In genomic region chrX:47568656-47569295, GRCh38 we compare ENCODE assay signal across 8 cellular contexts. TPM values are rescaled to one million over a fixed set of nuclear protein-coding genes. Genes with fewer than 3 reads are reported as not detected.
A peak's percentile ranks its signal among the peaks of the same experiment; 100 is the strongest.
DNase-seq lines count a peak whose midpoint lies in the region; ATAC-seq and TF ChIP-seq lines count a peak whose summit lies in the region.

No MANE protein-coding gene starts in this region.

- H3K36me3 ChIP-seq in left lung (peaks cover 0 to 75% of the 10 kb centered on the region in 2 donors), vagina (peaks cover 0 to 7% of the 10 kb centered on the region in 2 donors)

- H3K27me3 Mint-ChIP-seq in activated CD8-positive, alpha-beta T cell treated with anti-CD3 and anti-CD28 coated beads for 36 hours, result no peaks in the 10 kb centered on the region

- intact Hi-C loops in activated CD8-positive, alpha-beta T cell treated with anti-CD3 and anti-CD28 coated beads for 36 hours (cut with micrococcal nuclease), result loop anchor here (10.0 kb wide), 1 partner anchor 56 kb away; the partner anchor contains the start of gene CFP
- intact Hi-C loops in left lung (cut with DNase I), result no loop called here
- intact Hi-C loops in vagina (cut with DNase I), result no loop called here

- H3K9me3 ChIP-seq in left lung, result no peaks in the 10 kb centered on the region
- H3K9me3 ChIP-seq in vagina, result no peaks in the 10 kb centered on the region

- H3K4me3 ChIP-seq in AG10803 (ENCODE audit: low read length), result no peak overlapping the region
- no peak overlapping the region for H3K4me3 ChIP-seq in left lung
- H3K4me3 ChIP-seq in vagina, result no peak overlapping the region

- no peak overlapping the region for H3K27ac Mint-ChIP-seq in activated CD8-positive, alpha-beta T cell treated with anti-CD3 and anti-CD28 coated beads for 36 hours

- peaks cover 39% of the 10 kb centered on the region for H3K36me3 Mint-ChIP-seq in activated CD8-positive, alpha-beta T cell treated with anti-CD3 and anti-CD28 coated beads for 36 hours (ENCODE audit: low read depth)

- H3K4me1 Mint-ChIP-seq in activated CD8-positive, alpha-beta T cell treated with anti-CD3 and anti-CD28 coated beads for 36 hours (ENCODE audit: low read depth), result peaks cover 20% of the 10 kb centered on the region

- DNase-seq in AG10803 (ENCODE audit: low read depth), result no peak
- DNase-seq in GM20000 (ENCODE audit: low spot score), result no peak
- DNase-seq in activated CD8-positive, alpha-beta T cell treated with anti-CD3 and anti-CD28 coated beads for 36 hours, result peak; percentile 66
- DNase-seq in left lung, result no peak
- DNase-seq in NCI-H2029 (lab: John Stamatoyannopoulos, UW), result no peak
- DNase-seq in activated CD4-positive, CD25-positive, alpha-beta regulatory T cell treated with anti-CD3 and anti-CD28 coated beads, Interleukin-2, amount 50 U/mL, for 72 hours, result no peak
- no peak for DNase-seq in vagina (ENCODE audit: extremely low spot score in 2 of 2)
- no peak for DNase-seq in GDM1 (lab: John Stamatoyannopoulos, UW)

- peaks cover 0 to 2% of the 10 kb centered on the region in 2 donors for H3K27me3 ChIP-seq in left lung
- H3K27me3 ChIP-seq in vagina, result no peaks in the 10 kb centered on the region

- TF ChIP-seq CTCF in AG10803 (conservative IDR thresholded peaks at IDR 0.05; ENCODE audit: low read length) (peak; percentile 36), GM20000 (IDR thresholded peaks at IDR 0.05; ENCODE audit: extremely low read depth, missing control alignments) (peak; percentile 12), left lung (IDR thresholded peaks at IDR 0.05) (peak; percentile 11 to 39), vagina (IDR thresholded peaks at IDR 0.05) (no peak)
- peak; percentile 35 for TF ChIP-seq CTCF in activated CD8-positive, alpha-beta T cell treated with anti-CD3 and anti-CD28 coated beads for 36 hours (IDR thresholded peaks at IDR 0.05)

- POLR2A ChIA-PET in activated CD8-positive, alpha-beta T cell treated with anti-CD3 and anti-CD28 coated beads for 36 hours (lab: Charles Lee), result no interaction called here

- H3K27ac ChIP-seq in left lung (no peak overlapping the region), vagina (no peak overlapping the region)

- peaks cover 0 to 13% of the 10 kb centered on the region in 2 donors for H3K4me1 ChIP-seq in left lung
- no peaks in the 10 kb centered on the region for H3K4me1 ChIP-seq in vagina

- CTCF ChIA-PET in activated CD8-positive, alpha-beta T cell treated with anti-CD3 and anti-CD28 coated beads for 36 hours (lab: Charles Lee), result interaction anchor here (1.0 kb wide), 1 partner anchor 26 kb away, joined by 5 read pairs; no protein-coding TSS in a partner anchor

- H3K4me3 Mint-ChIP-seq in activated CD8-positive, alpha-beta T cell treated with anti-CD3 and anti-CD28 coated beads for 36 hours, result no peak overlapping the region

- peak; percentile 64 for ATAC-seq in activated CD8-positive, alpha-beta T cell treated with anti-CD3 and anti-CD28 coated beads for 36 hours
- ATAC-seq in left lung, result no peak

- H3K9me3 Mint-ChIP-seq in activated CD8-positive, alpha-beta T cell treated with anti-CD3 and anti-CD28 coated beads for 36 hours, result no peaks in the 10 kb centered on the region

- no peak for TF ChIP-seq POLR2A in vagina (IDR thresholded peaks at IDR 0.05)

RNA-seq across cellular contexts. Expression of gene ARAF, which starts 7.8 kb away (rescaled TPM):
- total RNA-seq in activated CD8-positive, alpha-beta T cell treated with anti-CD3 and anti-CD28 coated beads for 36 hours, result 10 to 100 TPM; 53.9 to 60.9 TPM
- total RNA-seq in left lung (10 to 100 TPM; 92.7 to 93.1 TPM), vagina (31.4 TPM)

RNA-seq across cellular contexts. Expression of gene TIMP1, which starts 13.5 kb away (rescaled TPM):
- 1 to 10 TPM; 3.0 to 4.3 TPM for total RNA-seq in activated CD8-positive, alpha-beta T cell treated with anti-CD3 and anti-CD28 coated beads for 36 hours
- total RNA-seq in left lung (1,000 to 10,000 TPM in 1 of 2 donors, 100 to 1,000 TPM in 1; 998 to 2,737 TPM), vagina (309 TPM)

RNA-seq across cellular contexts. Expression of gene SYN1, which starts 50.9 kb away (rescaled TPM):
- total RNA-seq in activated CD8-positive, alpha-beta T cell treated with anti-CD3 and anti-CD28 coated beads for 36 hours, result under 1 TPM; 0.67 to 0.74 TPM
- total RNA-seq in left lung (1 to 10 TPM; 1.0 to 1.6 TPM), vagina (2.7 TPM)

Comparison
In these comparisons a context has a peak if more than half of its experiments do, and no peak if none do; other contexts are left out.
1. CTCF ChIP-seq: peak in AG10803 (single experiment), GM20000 (single experiment), activated CD8-positive, alpha-beta T cell treated with anti-CD3 and anti-CD28 coated beads for 36 hours (single experiment) and left lung (2 of 2); none in vagina (0 of 3).
2. RNA of gene TIMP1, which starts 13.5 kb away (total RNA-seq): 998 to 2,737 TPM in left lung and 309 TPM in vagina (single experiment); 3.0 to 4.3 TPM in activated CD8-positive, alpha-beta T cell treated with anti-CD3 and anti-CD28 coated beads for 36 hours; every median in the first group is over 10 times any median in the second.